Comparison of ENCODE assay signal across 28 cellular contexts in genomic region chr11:75292943-75293342, GRCh38. TPM values are rescaled to one million over a fixed set of nuclear protein-coding genes. Genes with fewer than 3 reads are reported as not detected.
"Had no signal": no experiment of that assay in that cellular context is flagged by ENCODE, and none has a peak within 500 bp of the region (broad histone marks: within the 10 kb centered on the region; RNA-seq: fewer than 3 reads in every experiment).

No MANE protein-coding gene starts in this region.

- DNase-seq: activated CD4-positive, alpha-beta T cell treated with anti-CD3 and anti-CD28 coated beads for 1 hour; activated CD4-positive, alpha-beta T cell treated with anti-CD3 and anti-CD28 coated beads, Interleukin-2, amount 50 U/mL, for 1 hour; activated CD8-positive, alpha-beta memory T cell treated with anti-CD3 and anti-CD28 coated beads for 24 hours; activated CD8-positive, alpha-beta memory T cell treated with anti-CD3 and anti-CD28 coated beads, Interleukin-2, amount 50 U/mL, for 48 hours; activated naive CD4-positive, alpha-beta T cell; activated T-cell treated with anti-CD3 and anti-CD28 coated beads, Interleukin-2, amount 50 U/mL, for 4 hours; anterior cingulate cortex; body of pancreas; dorsolateral prefrontal cortex; effector memory CD8-positive, alpha-beta T cell; esophagus squamous epithelium; gastrocnemius medialis; hippocampal formation; mesenchymal stem cell; retina; sigmoid colon; stimulated activated CD4-positive, alpha-beta T cell treated with anti-CD3 and anti-CD28 coated beads, Interleukin-2, amount 100 ng/mL, for 48 hours; stimulated activated CD8-positive, alpha-beta memory T cell treated with anti-CD3 and anti-CD28 coated beads, Interleukin-4, amount 100 ng/mL, for 48 hours; stimulated activated naive CD8-positive, alpha-beta T cell treated with anti-CD3 and anti-CD28 coated beads, Interleukin-15, Interleukin-2, amounts not matched to agents 100 U/mL and 50 U/mL, for 24 hours; T-helper 1 cell; thyroid gland; WERI-Rb-1 had no signal

- H3K27ac Mint-ChIP-seq: activated T-helper 2 cell treated with anti-CD3 and anti-CD28 coated beads, Interferon-gamma antibody, Interleukin-2, Interleukin-4, amounts not matched to agents 10 μg/mL and 5 μg/mL and 100 μg/mL, durations not matched to agents 14 hours and 24 hours and 36 hours had no signal

- H3K4me1 ChIP-seq: body of pancreas, gastrocnemius medialis, thyroid gland had no signal

- H3K9me3 ChIP-seq: body of pancreas, esophagus squamous epithelium, gastrocnemius medialis, mucosa of descending colon, sigmoid colon, thyroid gland had no signal

- H3K27me3 ChIP-seq: body of pancreas, cardiac muscle cell, dorsolateral prefrontal cortex, esophagus squamous epithelium, gastrocnemius medialis, sigmoid colon, thyroid gland had no signal

- H3K9me3 Mint-ChIP-seq: activated T-cell treated with anti-CD3 and anti-CD28 coated beads, Interleukin-2, amount 50 U/mL, for 4 hours; activated T-helper 2 cell treated with anti-CD3 and anti-CD28 coated beads, Interferon-gamma antibody, Interleukin-2, Interleukin-4, amounts not matched to agents 10 μg/mL and 5 μg/mL and 100 μg/mL, durations not matched to agents 14 hours and 24 hours and 36 hours; effector memory CD8-positive, alpha-beta T cell had no signal

- H3K27ac ChIP-seq: body of pancreas, cardiac muscle cell, esophagus squamous epithelium, gastrocnemius medialis, sigmoid colon, thyroid gland, WERI-Rb-1 had no signal

- H3K36me3 ChIP-seq: cardiac muscle cell, gastrocnemius medialis, thyroid gland, WERI-Rb-1 had no signal

- H3K4me3 Mint-ChIP-seq: activated T-cell treated with anti-CD3 and anti-CD28 coated beads, Interleukin-2, amount 50 U/mL, for 4 hours; effector memory CD8-positive, alpha-beta T cell had no signal

- H3K4me3 ChIP-seq: body of pancreas, cardiac muscle cell, dorsolateral prefrontal cortex, esophagus squamous epithelium, gastrocnemius medialis, mucosa of descending colon, sigmoid colon, smooth muscle cell, thyroid gland had no signal

- FAIRE-seq: TTC549 had no signal

- H3K27me3 Mint-ChIP-seq: effector memory CD8-positive, alpha-beta T cell had no signal

- ATAC-seq: activated T-cell treated with anti-CD3 and anti-CD28 coated beads, Interleukin-2, amount 50 U/mL, for 4 hours; body of pancreas; effector memory CD8-positive, alpha-beta T cell; gastrocnemius medialis; mucosa of descending colon; stimulated activated naive CD8-positive, alpha-beta T cell treated with anti-CD3 and anti-CD28 coated beads, Interleukin-15, Interleukin-2, amounts not matched to agents 100 U/mL and 50 U/mL, for 24 hours had no signal

RNA-seq across cellular contexts. Expression of gene TPBGL, which starts 52.4 kb away (rescaled TPM):
- total RNA-seq: gastrocnemius medialis, osteoblast had no signal
